In genomic region chr5:32537437-32538029, GRCh38 we compare ENCODE assay signal across 8 cellular contexts. TPM values are rescaled to one million over a fixed set of nuclear protein-coding genes. Genes with fewer than 3 reads are reported as not detected.
DNase-seq lines count a peak whose midpoint lies in the region; ATAC-seq, FAIRE-seq and TF ChIP-seq lines count a peak whose summit lies in the region.
"Not testable (repeated sequence)": the region's sequence is repeated elsewhere in the genome, so short reads cannot be mapped to it uniquely, and the experiment has no call there.

No MANE protein-coding gene starts in this region.

- H3K4me3 ChIP-seq in fibroblast of villous mesenchyme (ENCODE audit: low read depth, low read length): not testable (repeated sequence)

- DNase-seq in Daoy (ENCODE audit: low read depth) (peak; percentile 74), HTR-8/SVneo (ENCODE audit: insufficient read length, low spot score) (peak; percentile 70), RKO (ENCODE audit: low spot score) (peak; percentile 67), fibroblast of villous mesenchyme (ENCODE audit: low read depth) (peak; percentile 88)
- not testable (repeated sequence) for DNase-seq in activated naive CD4-positive, alpha-beta T cell treated with anti-CD3 and anti-CD28 coated beads, Interleukin-2, amount 10 ng/mL, durations not matched to agents 7 days and 5 days

- not testable (repeated sequence) for TF ChIP-seq CTCF in fibroblast of villous mesenchyme (IDR thresholded peaks at IDR 0.05; ENCODE audit: insufficient read depth, low read depth, low read length)

- peaks cover 69% of the 10 kb centered on the region for H3K4me1 Mint-ChIP-seq in activated naive CD4-positive, alpha-beta T cell treated with anti-CD3 and anti-CD28 coated beads, Interleukin-2, amount 10 ng/mL, durations not matched to agents 7 days and 5 days
- peaks cover 55% of the 10 kb centered on the region for H3K4me1 Mint-ChIP-seq in stimulated activated naive CD8-positive, alpha-beta T cell treated with anti-CD3 and anti-CD28 coated beads, Interleukin-15, Interleukin-2, amounts not matched to agents 100 ng/mL and 50 ng/mL, for 24 hours (ENCODE audit: low read depth)

- ATAC-seq in GM19438 (IDR thresholded peaks at IDR 0.05; ENCODE audit: low read depth, unreplicated experiment) (peak; percentile 11), HG02840 (IDR thresholded peaks at IDR 0.05; ENCODE audit: low FRiP score, unreplicated experiment) (peak; percentile 32)

- CTCF ChIA-PET in activated naive CD4-positive, alpha-beta T cell treated with anti-CD3 and anti-CD28 coated beads, Interleukin-2, amount 10 ng/mL, durations not matched to agents 7 days and 5 days (lab: Charles Lee): interaction anchor here (0.8 to 1.1 kb wide), 2 partner anchors 46 to 52 kb away, joined by 3 to 7 read pairs; no protein-coding TSS in a partner anchor

- peak overlapping the region; percentile 58 for H3K27ac Mint-ChIP-seq in activated naive CD4-positive, alpha-beta T cell treated with anti-CD3 and anti-CD28 coated beads, Interleukin-2, amount 10 ng/mL, durations not matched to agents 7 days and 5 days
- peak overlapping the region; percentile 54 for H3K27ac Mint-ChIP-seq in stimulated activated naive CD8-positive, alpha-beta T cell treated with anti-CD3 and anti-CD28 coated beads, Interleukin-15, Interleukin-2, amounts not matched to agents 100 ng/mL and 50 ng/mL, for 24 hours

- FAIRE-seq in HTR-8/SVneo (lab: Jason Lieb, UNC): not testable (repeated sequence)

- H3K27me3 Mint-ChIP-seq in activated naive CD4-positive, alpha-beta T cell treated with anti-CD3 and anti-CD28 coated beads, Interleukin-2, amount 10 ng/mL, durations not matched to agents 7 days and 5 days; stimulated activated naive CD8-positive, alpha-beta T cell treated with anti-CD3 and anti-CD28 coated beads, Interleukin-15, Interleukin-2, amounts not matched to agents 100 ng/mL and 50 ng/mL, for 24 hours: not testable (repeated sequence)

- not testable (repeated sequence) for H3K9me3 Mint-ChIP-seq in activated naive CD4-positive, alpha-beta T cell treated with anti-CD3 and anti-CD28 coated beads, Interleukin-2, amount 10 ng/mL, durations not matched to agents 7 days and 5 days; stimulated activated naive CD8-positive, alpha-beta T cell treated with anti-CD3 and anti-CD28 coated beads, Interleukin-15, Interleukin-2, amounts not matched to agents 100 ng/mL and 50 ng/mL, for 24 hours

- H3K4me3 Mint-ChIP-seq in activated naive CD4-positive, alpha-beta T cell treated with anti-CD3 and anti-CD28 coated beads, Interleukin-2, amount 10 ng/mL, durations not matched to agents 7 days and 5 days; stimulated activated naive CD8-positive, alpha-beta T cell treated with anti-CD3 and anti-CD28 coated beads, Interleukin-15, Interleukin-2, amounts not matched to agents 100 ng/mL and 50 ng/mL, for 24 hours: not testable (repeated sequence)

- H3K36me3 Mint-ChIP-seq in activated naive CD4-positive, alpha-beta T cell treated with anti-CD3 and anti-CD28 coated beads, Interleukin-2, amount 10 ng/mL, durations not matched to agents 7 days and 5 days; stimulated activated naive CD8-positive, alpha-beta T cell treated with anti-CD3 and anti-CD28 coated beads, Interleukin-15, Interleukin-2, amounts not matched to agents 100 ng/mL and 50 ng/mL, for 24 hours (ENCODE audit: low read depth): not testable (repeated sequence)

RNA-seq across cellular contexts. Expression of gene SUB1, which starts 47.8 kb away (rescaled TPM):
- total RNA-seq in Daoy (2014; rRNA removed; shearing (Covaris generic)): 353 and 407 TPM in 2 replicates
- 105 and 142 TPM in 2 replicates for total RNA-seq in fibroblast of villous mesenchyme
